In the genomic region with DNA sequence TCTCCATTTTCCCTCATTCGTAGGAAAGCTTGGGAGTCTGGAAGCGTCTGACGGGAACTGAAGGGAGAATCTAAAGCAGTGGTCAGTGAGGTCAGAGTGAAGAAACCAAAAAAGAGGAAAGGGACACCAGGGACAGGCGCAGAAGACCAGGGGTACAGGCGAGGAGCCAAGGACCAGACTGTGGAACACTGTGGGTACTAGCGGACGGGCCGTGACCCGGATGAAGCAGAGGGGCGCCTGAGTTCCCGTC, we compare ENCODE assay signal across 8 cellular contexts. TPM values are rescaled to one million over a fixed set of nuclear protein-coding genes. Genes with fewer than 3 reads are reported as not detected.
A peak's percentile ranks its signal among the peaks of the same experiment; 100 is the strongest.
DNase-seq lines count a peak whose midpoint lies in the region; ATAC-seq and TF ChIP-seq lines count a peak whose summit lies in the region.

No MANE protein-coding gene starts in this region.

- H3K4me3 ChIP-seq in DND-41 (ENCODE audit: low read depth in 1 of 2, low read length in 2 of 2) (peak overlapping the region; percentile 77 to 88; a peak in 3 of 4 replicates), PC-3 (ENCODE audit: low read length) (peak overlapping the region; percentile 98)

- peak overlapping the region; percentile 86 for H3K4me2 ChIP-seq in DND-41 (ENCODE audit: insufficient read depth, low read length)
- H3K4me2 ChIP-seq in PC-3 (ENCODE audit: low read length): peak overlapping the region; percentile 95

- no peaks in the 10 kb centered on the region for H3F3A ChIP-seq in PC-3 (ENCODE audit: low read length, unreplicated experiment)

- H3K36me3 ChIP-seq in DND-41 (ENCODE audit: insufficient read depth, low read length): peaks cover 10% of the 10 kb centered on the region
- no peaks in the 10 kb centered on the region; the same call in 1 of the 2 replicates for H3K36me3 ChIP-seq in PC-3 (ENCODE audit: low read depth, low read length)

- CTCF ChIA-PET in PC-3 (lab: Charles Lee): interaction anchor here (0.6 to 2.0 kb wide), 4 partner anchors 14 to 651 kb away, joined by 5 to 12 read pairs (median 7); a partner anchor contains a TSS

- H3K9me3 ChIP-seq in DND-41 (ENCODE audit: insufficient read depth, low read length, severe bottlenecking) (no peaks in the 10 kb centered on the region), PC-3 (ENCODE audit: low read length) (no peaks in the 10 kb centered on the region)

- POLR2A ChIA-PET in PC-3 (lab: Charles Lee; ENCODE audit: unreplicated experiment): interaction anchor here (0.6 to 1.0 kb wide), 5 partner anchors 14 to 100 kb away, joined by 3 to 8 read pairs (median 7); a partner anchor contains a TSS

- H3K27me3 ChIP-seq in DND-41 (ENCODE audit: insufficient read depth, low read length, poor library complexity) (no peaks in the 10 kb centered on the region), PC-3 (ENCODE audit: low read length) (no peaks in the 10 kb centered on the region)

- no peaks in the 10 kb centered on the region for H4K20me1 ChIP-seq in DND-41 (ENCODE audit: insufficient read depth, low read length)
- H4K20me1 ChIP-seq in PC-3 (ENCODE audit: low read length): no peaks in the 10 kb centered on the region

- peak; percentile 37 for ATAC-seq in DND-41 (ENCODE audit: insufficient read depth, low read depth)
- no peak for ATAC-seq in PC-3
- ATAC-seq in HG03108 (IDR thresholded peaks at IDR 0.05; ENCODE audit: unreplicated experiment): no peak
- ATAC-seq in HG03039 (IDR thresholded peaks at IDR 0.05; ENCODE audit: unreplicated experiment): no peak

- DNase-seq in DND-41 (no peak), PC-3 (no peak), epithelial cell of prostate (ENCODE audit: low read depth, low spot score) (no peak), pons (ENCODE audit: low spot score) (peak; percentile 71), NCI-H1105 (lab: John Stamatoyannopoulos, UW) (no peak), NCI-H2029 treated with DMSO at 0.1 percent for 48 hours (lab: John Stamatoyannopoulos, UW) (no peak)

- peak overlapping the region; percentile 8; the same call in 1 of the 2 replicates for H3K27ac ChIP-seq in DND-41 (ENCODE audit: low read length)
- peak overlapping the region; percentile 90 for H3K27ac ChIP-seq in PC-3 (ENCODE audit: low read length)
- peak overlapping the region; percentile 76 for H3K27ac ChIP-seq in epithelial cell of prostate

- BruUV-seq in PC-3 (replicated peaks; lab: Mats Ljungman, UMichigan): no TSS peak

- intact Hi-C loops in PC-3 (cut with micrococcal nuclease): loop anchor here (5.0 kb wide), 1 partner anchor 34 kb away; a partner anchor contains a TSS

- H2AFZ ChIP-seq in DND-41 (ENCODE audit: low read depth, low read length) (peak overlapping the region; percentile 92), PC-3 (ENCODE audit: low read length) (peak overlapping the region; percentile 92)

- peak overlapping the region; percentile 75 for H3K9ac ChIP-seq in DND-41 (ENCODE audit: low read depth, low read length)
- peak overlapping the region; percentile 98 for H3K9ac ChIP-seq in PC-3 (ENCODE audit: low read length)

- TF ChIP-seq CTCF in DND-41 (IDR thresholded peaks at IDR 0.05; ENCODE audit: borderline replicate concordance, extremely low read depth, low read length, poor library complexity, severe bottlenecking): no peak
- TF ChIP-seq CTCF in PC-3 (conservative IDR thresholded peaks at IDR 0.05; ENCODE audit: low read depth, low read length): no peak

- no peaks in the 10 kb centered on the region for H3K9me2 ChIP-seq in PC-3 (replicated peaks; ENCODE audit: low read length)

- peaks cover 33% of the 10 kb centered on the region for H3K4me1 ChIP-seq in DND-41 (ENCODE audit: insufficient read depth, low read length)
- H3K4me1 ChIP-seq in PC-3 (ENCODE audit: insufficient read depth, low read length): peaks cover 26% of the 10 kb centered on the region

- peaks cover 17% of the 10 kb centered on the region for H3K79me2 ChIP-seq in DND-41 (ENCODE audit: insufficient read depth, low read length)
- peaks cover 12% of the 10 kb centered on the region for H3K79me2 ChIP-seq in PC-3 (ENCODE audit: low read length)

RNA-seq across cellular contexts. Expression of a gene that starts 0.2 kb away (rescaled TPM):
- 141 and 152 TPM in 2 replicates for total RNA-seq in PC-3 (2014; rRNA removed)

RNA-seq across cellular contexts. Expression of a gene that starts 0.6 kb away (rescaled TPM):
- 12.0 and 13.0 TPM in 2 replicates for total RNA-seq in PC-3 (2014; rRNA removed)

RNA-seq across cellular contexts. Expression of a gene that starts 34.7 kb away (rescaled TPM):
- 4.1 and 5.4 TPM in 2 replicates for total RNA-seq in PC-3 (2014; rRNA removed)

RNA-seq across cellular contexts. Expression of a gene that starts 35.2 kb away (rescaled TPM):
- total RNA-seq in PC-3 (2014; rRNA removed): 241 and 257 TPM in 2 replicates

RNA-seq across cellular contexts. Expression of a gene that starts 47.0 kb away (rescaled TPM):
- 30.9 and 54.7 TPM in 2 replicates for total RNA-seq in PC-3 (2014; rRNA removed)

Comparison
In these comparisons a context has a peak if more than half of its experiments do, and no peak if none do; other contexts are left out.
1. H3K27ac ChIP-seq: peak in every context shown above with its lines; median percentile 90 in PC-3; 76 in epithelial cell of prostate; 8 in DND-41.